ENCODE assay signal across 33 cellular contexts in the genomic region with DNA sequence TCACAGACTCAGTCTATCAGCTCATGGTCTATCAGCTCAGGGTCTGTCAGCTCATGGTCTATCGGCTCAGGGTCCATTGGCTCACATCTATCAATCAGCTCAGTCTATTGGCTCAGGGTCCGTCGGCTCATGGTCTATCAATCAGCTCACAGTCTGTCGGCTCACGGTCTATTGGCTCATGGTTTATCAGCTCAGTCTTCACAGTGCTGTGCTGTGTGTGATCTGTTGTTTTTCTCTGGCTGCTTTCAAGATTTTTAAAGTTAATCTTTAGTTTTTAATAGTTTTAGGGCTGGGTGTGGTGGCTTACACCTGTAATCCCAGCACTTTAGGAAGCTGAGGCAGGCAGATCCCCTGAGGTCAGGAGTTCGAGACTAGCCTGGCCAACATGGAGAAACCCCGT. TPM values are rescaled to one million over a fixed set of nuclear protein-coding genes. Genes with fewer than 3 reads are reported as not detected.
"Had no signal": no experiment of that assay in that cellular context is flagged by ENCODE, and none has a peak within 500 bp of the region (broad histone marks: within the 10 kb centered on the region; RNA-seq: fewer than 3 reads in every experiment).

No MANE protein-coding gene starts in this region.

- H3K27ac Mint-ChIP-seq: activated CD4-positive, alpha-beta memory T cell treated with anti-CD3 and anti-CD28 coated beads, Interleukin-2, amount 10 ng/mL, durations not matched to agents 7 days and 5 days; activated naive CD4-positive, alpha-beta T cell treated with anti-CD3 and anti-CD28 coated beads for 36 hours; activated naive CD4-positive, alpha-beta T cell treated with anti-CD3 and anti-CD28 coated beads, Interleukin-2, amount 50 U/mL, for 72 hours; activated T-helper 1 cell treated with anti-CD3 and anti-CD28 coated beads, Interleukin-12 subunit alpha, Interleukin-12 subunit beta, Interleukin-2, Interleukin-4 antibody, amounts not matched to agents 30 ng/mL and 10 ng/mL and 1 ng/mL, durations not matched to agents 14 hours and 24 hours and 36 hours had no signal

- ATAC-seq: activated naive CD4-positive, alpha-beta T cell treated with anti-CD3 and anti-CD28 coated beads, Interleukin-2, amount 50 U/mL, for 72 hours; activated T-cell treated with anti-CD3 and anti-CD28 coated beads, Interleukin-2, amount 50 U/mL, for 4 hours; K562; Panc1 had no signal

- H3K36me3 ChIP-seq: adrenal gland, WERI-Rb-1 had no signal

- H3K27me3 Mint-ChIP-seq: activated CD4-positive, alpha-beta memory T cell treated with anti-CD3 and anti-CD28 coated beads, Interleukin-2, amount 10 ng/mL, durations not matched to agents 7 days and 5 days; brain had no signal

- H3K4me3 Mint-ChIP-seq: activated CD4-positive, alpha-beta memory T cell treated with anti-CD3 and anti-CD28 coated beads, Interleukin-2, amount 10 ng/mL, durations not matched to agents 7 days and 5 days; activated naive CD4-positive, alpha-beta T cell treated with anti-CD3 and anti-CD28 coated beads for 36 hours; activated T-cell treated with anti-CD3 and anti-CD28 coated beads, Interleukin-2, amount 50 U/mL, for 4 hours; activated T-helper 1 cell treated with anti-CD3 and anti-CD28 coated beads, Interleukin-12 subunit alpha, Interleukin-12 subunit beta, Interleukin-2, Interleukin-4 antibody, amounts not matched to agents 30 ng/mL and 10 ng/mL and 1 ng/mL, durations not matched to agents 14 hours and 24 hours and 36 hours; brain had no signal

- H3K9me3 ChIP-seq: adrenal gland had no signal

- H3K27ac ChIP-seq: adrenal gland, SJCRH30, SK-N-MC, WERI-Rb-1 had no signal

- DNase-seq: activated CD4-positive, alpha-beta memory T cell treated with anti-CD3 and anti-CD28 coated beads, Interleukin-2, amount 10 ng/mL, durations not matched to agents 7 days and 5 days; activated CD4-positive, alpha-beta T cell treated with anti-CD3 and anti-CD28 coated beads for 1 hour; activated CD4-positive, alpha-beta T cell treated with anti-CD3 and anti-CD28 coated beads for 48 hours; activated CD4-positive, CD25-positive, alpha-beta regulatory T cell; activated CD8-positive, alpha-beta memory T cell treated with anti-CD3 and anti-CD28 coated beads for 24 hours; activated gamma-delta T cell treated with Interleukin-2 at 50 U/mL for 16 hours; activated naive CD4-positive, alpha-beta T cell treated with anti-CD3 and anti-CD28 coated beads for 36 hours; activated T-cell treated with anti-CD3 and anti-CD28 coated beads, Interleukin-2, amount 50 U/mL, for 4 hours; IMR-90; NCI-H1092 treated with DMSO at 0.1 percent for 48 hours; NCI-H1417; NCI-H146; NCI-H187 treated with DMSO at 0.1 percent for 48 hours; NCI-H2081; NCI-H2171 treated with DMSO at 0.1 percent for 48 hours; NCI-H2227 treated with DMSO at 0.1 percent for 48 hours; NCI-H446; NCI-H510A treated with DMSO at 0.1 percent for 48 hours; SHP77; SJCRH30; T1000; WERI-Rb-1 had no signal

- H3K27me3 ChIP-seq: adrenal gland, SJCRH30 had no signal

- H3K4me3 ChIP-seq: adrenal gland, K562, SJCRH30, SK-N-MC had no signal

- H3K4me1 Mint-ChIP-seq: brain had no signal

- H3K4me1 ChIP-seq: adrenal gland, SJCRH30 had no signal

RNA-seq across cellular contexts. Expression of a gene that starts 27.4 kb away (rescaled TPM):
- total RNA-seq: activated CD4-positive, alpha-beta memory T cell treated with anti-CD3 and anti-CD28 coated beads, Interleukin-2, amount 10 ng/mL, durations not matched to agents 7 days and 5 days; activated naive CD4-positive, alpha-beta T cell treated with anti-CD3 and anti-CD28 coated beads for 36 hours; activated naive CD4-positive, alpha-beta T cell treated with anti-CD3 and anti-CD28 coated beads, Interleukin-2, amount 50 U/mL, for 72 hours; adrenal gland; IMR-90; M059J; RPMI7951; SJCRH30; T-helper 1 cell treated with Interleukin-12 subunit alpha and Interleukin-12 subunit beta and Interleukin-4 antibody, amounts not matched to agents 30 ng/mL and 1 ng/mL, for 36 hours; T-helper 2 cell treated with Interferon-gamma antibody and Interleukin-4, amounts not matched to agents 100 ng/mL and 5 ng/mL, for 36 hours had no signal
